Comparison of ENCODE assay signal across 9 cellular contexts in genomic region chr20:23954008-23954745, GRCh38. TPM values are rescaled to one million over a fixed set of nuclear protein-coding genes. Genes with fewer than 3 reads are reported as not detected.
"Had no signal": no experiment of that assay in that cellular context is flagged by ENCODE, and none has a peak within 500 bp of the region (broad histone marks: within the 10 kb centered on the region; RNA-seq: fewer than 3 reads in every experiment).

No MANE protein-coding gene starts in this region.

- ATAC-seq: HCT116 had no signal

- H3K27ac ChIP-seq: KMS-11 had no signal

- H3K36me3 Mint-ChIP-seq: IgD-negative memory B cell had no signal

- H3K9me3 Mint-ChIP-seq: IgD-negative memory B cell had no signal

- H3K4me2 ChIP-seq: KMS-11 had no signal

- H3K4me3 ChIP-seq: HAP-1 had no signal

- H3K4me3 Mint-ChIP-seq: IgD-negative memory B cell had no signal

- H3K27ac Mint-ChIP-seq: IgD-negative memory B cell had no signal

- H3K36me3 ChIP-seq: HAP-1 had no signal

- H3K9me3 ChIP-seq: HAP-1 had no signal

- H3K4me1 ChIP-seq: HAP-1 had no signal

- H3K4me1 Mint-ChIP-seq: IgD-negative memory B cell had no signal

- DNase-seq: GOT3, H7, KBM-7 had no signal

RNA-seq across cellular contexts. Expression of gene GGTLC1, which starts 34.4 kb away (rescaled TPM):
- total RNA-seq: H4, H7, HT-29 had no signal
- polyA plus RNA-seq: IgD-negative memory B cell had no signal
